In genomic region chr5:74766887-74767578, GRCh38 we compare ENCODE assay signal across 8 cellular contexts. TPM values are rescaled to one million over a fixed set of nuclear protein-coding genes. Genes with fewer than 3 reads are reported as not detected.
A peak's percentile ranks its signal among the peaks of the same experiment; 100 is the strongest.
DNase-seq lines count a peak whose midpoint lies in the region; ATAC-seq and TF ChIP-seq lines count a peak whose summit lies in the region.

TSS of gene GFM2 (minus strand) at chr5:74767117. CDS start at chr5:74763742, 3,375 bp downstream.
TSS of gene NSA2 (plus strand) at chr5:74767249. CDS start at chr5:74767361, 112 bp downstream.

- peaks cover 0 to 40% (median 14%) of the 10 kb centered on the region in 11 experiments; a peak in 9 of 22 replicates for H4K20me1 ChIP-seq in BLaER1 treated with 17β-estradiol and CSF1 and Interleukin-3, amounts not matched to agents 10 nM and 100 nM

- peak within 1 kb of the TSS; percentile 93 for H3K27ac Mint-ChIP-seq in dendritic cell treated with granulocyte-macrophage colony-stimulating factor and Interleukin-4, amounts not matched to agents 40 ng/mL and 50 ng/mL, for 4 days

- peaks cover 21 to 33% (median 26%) of the 10 kb centered on the region in 10 experiments for H3K4me1 ChIP-seq in BLaER1 treated with 17β-estradiol and CSF1 and Interleukin-3, amounts not matched to agents 10 nM and 100 nM
- H3K4me1 ChIP-seq in left lung = peaks cover 17 to 27% of the 10 kb centered on the region in 2 donors

- no peaks in the 10 kb centered on the region for H3K9me3 ChIP-seq in BLaER1 treated with 17β-estradiol and CSF1 and Interleukin-3, amounts not matched to agents 10 nM and 100 nM (replicated peaks in 1 of 11)
- H3K9me3 ChIP-seq in left lung = no peaks in the 10 kb centered on the region

- H3K9me3 Mint-ChIP-seq in dendritic cell treated with granulocyte-macrophage colony-stimulating factor and Interleukin-4, amounts not matched to agents 40 ng/mL and 50 ng/mL, for 4 days = no peaks in the 10 kb centered on the region

- H3K4me1 Mint-ChIP-seq in dendritic cell treated with granulocyte-macrophage colony-stimulating factor and Interleukin-4, amounts not matched to agents 40 ng/mL and 50 ng/mL, for 4 days (ENCODE audit: low read depth) = peaks cover 30% of the 10 kb centered on the region

- DNase-seq in NCI-H748 (lab: John Stamatoyannopoulos, UW; ENCODE audit: unreplicated experiment) (peak; percentile 95), left lung (peak; percentile 92 to 96)
- peak; percentile 85 to 91 for DNase-seq in activated CD4-positive, alpha-beta T cell treated with anti-CD3 and anti-CD28 coated beads, Interleukin-2, amount 50 U/mL, for 24 hours (ENCODE audit: low read depth in 1 of 2, low spot score in 1 of 2)
- DNase-seq in stimulated activated CD4-positive, alpha-beta T cell treated with anti-CD3 and anti-CD28 coated beads, Interleukin-2, amount 100 ng/mL, for 48 hours = peak; percentile 85 to 93

- peak within 1 kb of the TSS; percentile 67 to 98 (median 88) for H3K4me3 ChIP-seq in BLaER1 treated with 17β-estradiol and CSF1 and Interleukin-3, amounts not matched to agents 10 nM and 100 nM
- peak within 1 kb of the TSS; percentile 94 to 95 for H3K4me3 ChIP-seq in left lung

- no peaks in the 10 kb centered on the region for H3K27me3 ChIP-seq in BLaER1 treated with 17β-estradiol and CSF1 and Interleukin-3, amounts not matched to agents 10 nM and 100 nM
- H3K27me3 ChIP-seq in left lung = no peaks in the 10 kb centered on the region

- H3K9ac ChIP-seq in BLaER1 treated with 17β-estradiol and CSF1 and Interleukin-3, amounts not matched to agents 10 nM and 100 nM = peak within 1 kb of the TSS; percentile 84 to 94 (median 87)

- intact Hi-C loops in dendritic cell treated with granulocyte-macrophage colony-stimulating factor and Interleukin-4, amounts not matched to agents 40 ng/mL and 50 ng/mL, for 4 days (cut with micrococcal nuclease) = loop anchor here (1.0 to 10.0 kb wide), 5 partner anchors 82 to 1200 kb away; partner anchors contain the start of genes ANKRA2, HEXB and UTP15
- intact Hi-C loops in left lung (cut with DNase I) = no loop called here

- TF ChIP-seq CTCF in left lung (IDR thresholded peaks at IDR 0.05) = no peak

- ATAC-seq in GM19351 (IDR thresholded peaks at IDR 0.05; ENCODE audit: unreplicated experiment) = peak; percentile 84
- peak; percentile 91 for ATAC-seq in HG03521 (IDR thresholded peaks at IDR 0.05; ENCODE audit: unreplicated experiment)
- ATAC-seq in left lung = peak; percentile 99

- peaks cover 58% of the 10 kb centered on the region for H3K36me3 Mint-ChIP-seq in dendritic cell treated with granulocyte-macrophage colony-stimulating factor and Interleukin-4, amounts not matched to agents 40 ng/mL and 50 ng/mL, for 4 days (ENCODE audit: low read depth)

- H3K36me3 ChIP-seq in BLaER1 treated with 17β-estradiol and CSF1 and Interleukin-3, amounts not matched to agents 10 nM and 100 nM = peaks cover 43 to 71% (median 52%) of the 10 kb centered on the region in 11 experiments
- peaks cover 0 to 45% of the 10 kb centered on the region in 2 donors for H3K36me3 ChIP-seq in left lung

- peak within 1 kb of the TSS; percentile 62 to 93 (median 83); a peak in 21 of 22 replicates for H3K27ac ChIP-seq in BLaER1 treated with 17β-estradiol and CSF1 and Interleukin-3, amounts not matched to agents 10 nM and 100 nM
- peak within 1 kb of the TSS; percentile 75 to 86 for H3K27ac ChIP-seq in left lung

- H3K4me3 Mint-ChIP-seq in dendritic cell treated with granulocyte-macrophage colony-stimulating factor and Interleukin-4, amounts not matched to agents 40 ng/mL and 50 ng/mL, for 4 days = peak within 1 kb of the TSS; percentile 100

- H3K27me3 Mint-ChIP-seq in dendritic cell treated with granulocyte-macrophage colony-stimulating factor and Interleukin-4, amounts not matched to agents 40 ng/mL and 50 ng/mL, for 4 days = no peaks in the 10 kb centered on the region

- H3K4me2 ChIP-seq in BLaER1 treated with 17β-estradiol and CSF1 and Interleukin-3, amounts not matched to agents 10 nM and 100 nM = peak within 1 kb of the TSS; percentile 82 to 95 (median 91)

RNA-seq across cellular contexts. Expression of gene GFM2, which starts in this region (rescaled TPM):
- 10 to 100 TPM; 23.4 to 23.9 TPM for total RNA-seq in left lung

RNA-seq across cellular contexts. Expression of gene NSA2, which starts in this region (rescaled TPM):
- 10 to 100 TPM; 43.8 TPM for total RNA-seq in left lung

Comparison
In these comparisons a context has a peak if more than half of its experiments do, and no peak if none do; other contexts are left out.
1. Peak in every context shown above with its lines: DNase-seq, ATAC-seq, H3K4me3 ChIP-seq and H3K27ac ChIP-seq.